ENCODE assay signal across 12 cellular contexts in the genomic region with DNA sequence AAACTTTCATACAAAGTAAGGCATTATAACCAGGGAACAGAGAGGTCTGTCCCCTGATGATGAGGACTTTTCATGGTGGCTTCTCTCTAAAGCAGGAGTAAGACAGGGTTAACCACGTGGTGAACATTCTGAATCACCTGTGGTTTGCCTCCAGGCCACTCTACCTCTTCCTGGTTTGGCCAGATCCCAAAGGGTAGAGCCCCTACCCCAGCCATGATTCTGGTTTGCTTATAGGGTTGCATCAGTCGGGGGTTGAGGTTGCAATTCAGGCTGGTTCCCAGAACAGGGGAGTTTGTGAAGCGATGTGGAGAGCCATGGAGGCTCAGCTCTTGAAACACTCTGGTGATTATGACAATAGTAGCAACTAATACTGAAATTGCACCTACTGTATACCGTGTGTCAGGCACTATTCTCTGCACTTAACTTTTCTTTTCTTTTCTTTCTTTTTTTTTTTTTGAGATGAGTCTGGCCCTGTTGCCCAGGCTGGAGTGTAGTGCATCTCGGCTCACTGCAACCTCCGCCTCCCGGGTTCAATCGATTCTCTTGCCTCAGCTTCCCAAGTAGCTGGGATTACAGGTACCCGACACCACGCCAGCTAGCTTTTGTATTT. TPM values are rescaled to one million over a fixed set of nuclear protein-coding genes. Genes with fewer than 3 reads are reported as not detected.
DNase-seq lines count a peak whose midpoint lies in the region; ATAC-seq and TF ChIP-seq lines count a peak whose summit lies in the region.
"Had no signal": no experiment of that assay in that cellular context is flagged by ENCODE, and none has a peak within 500 bp of the region (broad histone marks: within the 10 kb centered on the region; RNA-seq: fewer than 3 reads in every experiment).

No MANE protein-coding gene starts in this region.

- H3K9me2 ChIP-seq in PC-3 (replicated peaks; ENCODE audit: low read length), result no peaks in the 10 kb centered on the region

- POLR2A ChIA-PET in HEK293 (lab: Yijun Ruan, JAX), result no interaction called here
- POLR2A ChIA-PET in PC-3 (lab: Charles Lee; ENCODE audit: unreplicated experiment), result interaction anchor here (0.6 kb wide), 1 partner anchor 238 kb away, joined by 3 read pairs; no protein-coding TSS in a partner anchor

- H3K4me3 Mint-ChIP-seq in memory B cell, result peak overlapping the region; percentile 68
- H3K4me3 Mint-ChIP-seq: HFFc6 had no signal

- BruUV-seq in PC-3 (replicated peaks; lab: Mats Ljungman, UMichigan), result no TSS peak

- peak overlapping the region; percentile 35 for H3K4me2 ChIP-seq in PC-3 (ENCODE audit: low read length)
- H3K4me2 ChIP-seq: smooth muscle cell had no signal

- no peaks in the 10 kb centered on the region for H3K79me2 ChIP-seq in PC-3 (ENCODE audit: low read length)

- no peak overlapping the region for H3K9ac ChIP-seq in PC-3 (ENCODE audit: low read length)

- H3K36me3 Mint-ChIP-seq in memory B cell, result peaks cover 26% of the 10 kb centered on the region

- H3K9me3 ChIP-seq in HEK293 (ENCODE audit: control insufficient read depth, insufficient read depth, low read depth, low read length) (no peaks in the 10 kb centered on the region), PC-3 (ENCODE audit: low read length) (no peaks in the 10 kb centered on the region)

- H4K20me1 ChIP-seq in PC-3 (ENCODE audit: low read length), result no peaks in the 10 kb centered on the region

- no peaks in the 10 kb centered on the region for H3K9me3 Mint-ChIP-seq in memory B cell
- H3K9me3 Mint-ChIP-seq: HFFc6 had no signal

- H3F3A ChIP-seq in PC-3 (ENCODE audit: low read length, unreplicated experiment), result no peaks in the 10 kb centered on the region

- TF ChIP-seq CTCF in HEK293 (tag by site-specific recombination; IDR thresholded peaks at IDR 0.05) (no peak), PC-3 (conservative IDR thresholded peaks at IDR 0.05; ENCODE audit: low read depth, low read length) (no peak)

- peak overlapping the region; percentile 45 for H2AFZ ChIP-seq in PC-3 (ENCODE audit: low read length)

- H3K27ac ChIP-seq in HEK293 (ENCODE audit: extremely low read depth, low read depth, low read length) (no peak overlapping the region), PC-3 (ENCODE audit: low read length) (no peak overlapping the region)

- intact Hi-C loops in PC-3 (cut with micrococcal nuclease), result no loop called here

- DNase-seq in PC-3, result peak; percentile 79
- no peak for DNase-seq in memory B cell (ENCODE audit: low spot score in 2 of 2)
- no peak for DNase-seq in NCI-H2081 treated with DMSO at 0.1 percent for 48 hours (lab: John Stamatoyannopoulos, UW)
- no peak for DNase-seq in kidney glomerular epithelial cell (lab: John Stamatoyannopoulos, UW)
- DNase-seq in DMS 273 treated with DMSO at 0.1 percent for 48 hours (lab: John Stamatoyannopoulos, UW), result no peak
- DNase-seq: HFFc6, NCI-H1694 had no signal

- H3K4me3 ChIP-seq in HEK293 (ENCODE audit: low read depth, low read length) (no peak overlapping the region), PC-3 (ENCODE audit: low read length) (no peak overlapping the region)
- H3K4me3 ChIP-seq: lung, smooth muscle cell had no signal

- CTCF ChIA-PET in HEK293 (lab: Yijun Ruan, JAX) (interaction anchor here (0.6 to 2.5 kb wide), 3 partner anchors 12 to 128 kb away, joined by 4 to 10 read pairs (median 4); no protein-coding TSS in a partner anchor), PC-3 (lab: Charles Lee) (interaction anchor here (0.7 kb wide), 1 partner anchor 243 kb away, joined by 3 read pairs; no protein-coding TSS in a partner anchor)

- H3K4me1 Mint-ChIP-seq in memory B cell, result peaks cover 61% of the 10 kb centered on the region

- H3K4me1 ChIP-seq in HEK293 (ENCODE audit: control insufficient read depth, insufficient read depth, low read length), result no peaks in the 10 kb centered on the region
- peaks cover 11% of the 10 kb centered on the region for H3K4me1 ChIP-seq in PC-3 (ENCODE audit: insufficient read depth, low read length)

- peak overlapping the region; percentile 67 for H3K27ac Mint-ChIP-seq in memory B cell
- H3K27ac Mint-ChIP-seq: HFFc6 had no signal

- no peaks in the 10 kb centered on the region for H3K27me3 Mint-ChIP-seq in memory B cell

- H3K36me3 ChIP-seq in HEK293 (ENCODE audit: control insufficient read depth in 2 of 2, insufficient read depth in 1 of 2, low read length in 2 of 2) (no peaks in the 10 kb centered on the region), PC-3 (ENCODE audit: low read depth, low read length) (no peaks in the 10 kb centered on the region)

- no peaks in the 10 kb centered on the region for H3K27me3 ChIP-seq in PC-3 (ENCODE audit: low read length)

- ATAC-seq in GM18870 (IDR thresholded peaks at IDR 0.05; ENCODE audit: unreplicated experiment), result peak; percentile 38
- peak; percentile 57 for ATAC-seq in PC-3
- no peak for ATAC-seq in memory B cell (ENCODE audit: low read depth)
- no peak for ATAC-seq in GM19455 (IDR thresholded peaks at IDR 0.05; ENCODE audit: unreplicated experiment)

TF ChIP-seq in HEK293, 187 proteins besides CTCF, POLR2A, EP300 and RAD21:
- TF ChIP-seq, protein P1, sequence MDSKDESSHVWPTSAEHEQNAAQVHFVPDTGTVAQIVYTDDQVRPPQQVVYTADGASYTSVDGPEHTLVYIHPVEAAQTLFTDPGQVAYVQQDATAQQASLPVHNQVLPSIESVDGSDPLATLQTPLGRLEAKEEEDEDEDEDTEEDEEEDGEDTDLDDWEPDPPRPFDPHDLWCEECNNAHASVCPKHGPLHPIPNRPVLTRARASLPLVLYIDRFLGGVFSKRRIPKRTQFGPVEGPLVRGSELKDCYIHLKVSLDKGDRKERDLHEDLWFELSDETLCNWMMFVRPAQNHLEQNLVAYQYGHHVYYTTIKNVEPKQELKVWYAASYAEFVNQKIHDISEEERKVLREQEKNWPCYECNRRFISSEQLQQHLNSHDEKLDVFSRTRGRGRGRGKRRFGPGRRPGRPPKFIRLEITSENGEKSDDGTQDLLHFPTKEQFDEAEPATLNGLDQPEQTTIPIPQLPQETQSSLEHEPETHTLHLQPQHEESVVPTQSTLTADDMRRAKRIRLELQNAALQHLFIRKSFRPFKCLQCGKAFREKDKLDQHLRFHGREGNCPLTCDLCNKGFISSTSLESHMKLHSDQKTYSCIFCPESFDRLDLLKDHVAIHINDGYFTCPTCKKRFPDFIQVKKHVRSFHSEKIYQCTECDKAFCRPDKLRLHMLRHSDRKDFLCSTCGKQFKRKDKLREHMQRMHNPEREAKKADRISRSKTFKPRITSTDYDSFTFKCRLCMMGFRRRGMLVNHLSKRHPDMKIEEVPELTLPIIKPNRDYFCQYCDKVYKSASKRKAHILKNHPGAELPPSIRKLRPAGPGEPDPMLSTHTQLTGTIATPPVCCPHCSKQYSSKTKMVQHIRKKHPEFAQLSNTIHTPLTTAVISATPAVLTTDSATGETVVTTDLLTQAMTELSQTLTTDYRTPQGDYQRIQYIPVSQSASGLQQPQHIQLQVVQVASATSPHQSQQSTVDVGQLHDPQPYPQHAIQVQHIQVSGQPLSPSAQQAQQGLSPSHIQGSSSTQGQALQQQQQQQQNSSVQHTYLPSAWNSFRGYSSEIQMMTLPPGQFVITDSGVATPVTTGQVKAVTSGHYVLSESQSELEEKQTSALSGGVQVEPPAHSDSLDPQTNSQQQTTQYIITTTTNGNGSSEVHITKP (tag by site-specific recombination; IDR thresholded peaks at IDR 0.05), result peak; percentile 25; the same call in 1 of the 2 replicates
- TF ChIP-seq ZNF76 (tag by site-specific recombination; IDR thresholded peaks at IDR 0.05; ENCODE audit: borderline replicate concordance, low read depth), result no peak
- TF ChIP-seq HOXA7 (CRISPR knock-in tag; IDR thresholded peaks at IDR 0.05; ENCODE audit: borderline replicate concordance), result no peak
- TF ChIP-seq FEZF1 (tag by site-specific recombination; IDR thresholded peaks at IDR 0.05), result no peak
- TF ChIP-seq ZSCAN30 (tag by site-specific recombination; IDR thresholded peaks at IDR 0.05), result no peak
- TF ChIP-seq ZNF792 (tag by site-specific recombination; IDR thresholded peaks at IDR 0.05), result peak; percentile 57; the same call in 1 of the 2 replicates
- TF ChIP-seq ZBTB20 (tag by site-specific recombination; IDR thresholded peaks at IDR 0.05), result peak; percentile 34; the same call in 1 of the 2 replicates

RNA-seq across cellular contexts. Expression of a gene that starts 8.3 kb away (rescaled TPM):
- not detected in 2 replicates for total RNA-seq in PC-3 (2014; rRNA removed)
- total RNA-seq: HFFc6, smooth muscle cell had no signal

RNA-seq across cellular contexts. Expression of a gene that starts 36.8 kb away (rescaled TPM):
- 20.3 and 23.4 TPM in 2 replicates for total RNA-seq in PC-3 (2014; rRNA removed)

RNA-seq across cellular contexts. Expression of a gene that starts 54.8 kb away (rescaled TPM):
- total RNA-seq in PC-3 (2014; rRNA removed), result 36.3 and 45.6 TPM in 2 replicates

Comparison
In these comparisons a context has a peak if more than half of its experiments do, and no peak if none do; other contexts are left out.
1. ATAC-seq: peak in GM18870 (single experiment) and PC-3 (single experiment); none in memory B cell (single experiment) and GM19455 (single experiment).